13 cellular contexts compared by ENCODE assay signal in the genomic region with DNA sequence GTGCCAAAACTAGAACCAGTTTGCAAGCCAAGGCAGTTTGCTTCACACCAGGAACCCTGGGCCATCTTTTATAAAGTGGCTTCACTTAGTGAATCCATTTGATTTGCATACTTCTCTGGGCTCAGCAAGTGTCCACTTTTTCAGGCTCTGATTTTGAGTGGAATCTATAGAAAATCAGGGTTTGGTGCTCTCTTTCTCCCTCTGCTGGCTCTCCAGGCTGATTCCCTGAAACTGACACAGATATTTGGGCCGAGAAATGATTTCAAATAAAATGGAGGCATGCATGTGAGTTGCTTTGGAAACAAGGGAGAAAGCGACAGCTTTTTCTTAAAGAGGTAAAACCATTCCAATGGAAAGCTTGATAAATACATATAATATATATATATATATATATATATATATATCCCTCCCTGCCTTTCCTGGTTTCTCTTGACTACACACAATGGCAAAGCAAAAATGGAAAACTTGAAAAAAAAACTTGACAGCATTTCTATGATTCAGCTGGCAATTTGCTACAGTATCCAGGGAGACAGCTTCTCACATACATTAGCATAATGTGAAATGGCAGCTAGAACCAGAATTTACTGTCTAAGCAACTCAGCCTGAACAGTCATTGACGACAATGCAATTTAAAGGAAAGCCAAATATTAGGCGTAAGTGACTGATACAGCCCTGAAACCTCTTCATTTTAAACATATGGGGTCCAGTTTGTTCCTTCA.
DNase-seq lines count a peak whose midpoint lies in the region; ATAC-seq and TF ChIP-seq lines count a peak whose summit lies in the region.
"Had no signal": no experiment of that assay in that cellular context is flagged by ENCODE, and none has a peak within 500 bp of the region (broad histone marks: within the 10 kb centered on the region; RNA-seq: fewer than 3 reads in every experiment).

No MANE protein-coding gene starts in this region.

- DNase-seq in GM06990 (ENCODE audit: extremely low read depth, insufficient read length) (no peak), Panc1 (ENCODE audit: low read depth, low spot score) (no peak), fibroblast of lung (ENCODE audit: low read depth in 2 of 2) (peak in 1 of 2 donors; percentile 2), Peyer's patch (no peak), vagina (ENCODE audit: extremely low spot score in 2 of 2) (no peak)
- DNase-seq: DMS153; naive B cell; NCI-H1694 treated with DMSO at 0.1 percent for 48 hours; stimulated activated CD4-positive, alpha-beta T cell treated with anti-CD3 and anti-CD28 coated beads, Interleukin-12 subunit alpha, Interleukin-12 subunit beta, amount 100 ng/mL, for 4 hours; T-helper 9 cell had no signal

- in situ Hi-C loops in Panc1 (cut with HindIII; ENCODE audit: low pct_unique_long_range_greater_than_20kb, low sequenced_read_pairs): no loop called here

- no peak for ATAC-seq in Panc1
- ATAC-seq in GM21529 (IDR thresholded peaks at IDR 0.05; ENCODE audit: unreplicated experiment): no peak
- ATAC-seq in GM21447 (IDR thresholded peaks at IDR 0.05; ENCODE audit: unreplicated experiment): no peak

- H4K20me1 ChIP-seq in fibroblast of lung (ENCODE audit: control insufficient read depth, extremely low read depth, insufficient read depth, low read length): no peaks in the 10 kb centered on the region

- CTCF ChIA-PET in Panc1 (lab: Charles Lee): no interaction called here

- peak; percentile 20 for TF ChIP-seq CTCF in GM06990 (IDR thresholded peaks at IDR 0.05; ENCODE audit: insufficient read depth, low read length, poor library complexity, severe bottlenecking)
- peak; percentile 18; the same call in 1 of the 2 replicates for TF ChIP-seq CTCF in Panc1 (IDR thresholded peaks at IDR 0.05)
- peak; percentile 12 to 27 for TF ChIP-seq CTCF in fibroblast of lung (conservative IDR thresholded peaks at IDR 0.05 in 1 of 2, IDR thresholded peaks at IDR 0.05 in 1 of 2; ENCODE audit: low read depth in 1 of 2, low read length in 2 of 2)
- peak; percentile 58 for TF ChIP-seq CTCF in parathyroid adenoma (IDR thresholded peaks at IDR 0.05)
- TF ChIP-seq CTCF in Peyer's patch (IDR thresholded peaks at IDR 0.05): no peak
- no peak for TF ChIP-seq CTCF in vagina (IDR thresholded peaks at IDR 0.05)

- no TSS peak for BruUV-seq in Panc1 (replicated peaks; lab: Mats Ljungman, UMichigan)

- H3K4me2 ChIP-seq in fibroblast of lung (ENCODE audit: extremely low read depth, insufficient read depth, low read length): no peak overlapping the region
- no peak overlapping the region for H3K4me2 ChIP-seq in parathyroid adenoma (ENCODE audit: low read length)

- intact Hi-C loops in Panc1 (cut with micrococcal nuclease; ENCODE audit: unreplicated experiment): no loop called here
- intact Hi-C loops in vagina (cut with DNase I): no loop called here

- POLR2A ChIA-PET in Panc1 (lab: Charles Lee): no interaction called here

- H3K36me3 ChIP-seq in GM06990 (ENCODE audit: control insufficient read depth, insufficient read depth, low read length): no peaks in the 10 kb centered on the region
- no peaks in the 10 kb centered on the region for H3K36me3 ChIP-seq in Panc1 (ENCODE audit: control insufficient read depth, insufficient read depth, low read length)
- H3K36me3 ChIP-seq in fibroblast of lung (ENCODE audit: control insufficient read depth, insufficient read depth, low read length): no peaks in the 10 kb centered on the region
- no peaks in the 10 kb centered on the region for H3K36me3 ChIP-seq in parathyroid adenoma (ENCODE audit: control insufficient read depth, insufficient read depth, low read length)
- no peaks in the 10 kb centered on the region for H3K36me3 ChIP-seq in Peyer's patch
- H3K36me3 ChIP-seq in vagina: no peaks in the 10 kb centered on the region

- H3K79me2 ChIP-seq in fibroblast of lung (ENCODE audit: control insufficient read depth, insufficient read depth, low read length): no peaks in the 10 kb centered on the region
- peaks cover 14% of the 10 kb centered on the region for H3K79me2 ChIP-seq in parathyroid adenoma

- H2AFZ ChIP-seq in fibroblast of lung (ENCODE audit: low read length) (no peak overlapping the region), parathyroid adenoma (no peak overlapping the region)

- H3K4me1 ChIP-seq in Panc1 (ENCODE audit: control insufficient read depth, insufficient read depth, low read length) (no peaks in the 10 kb centered on the region), fibroblast of lung (ENCODE audit: control insufficient read depth, extremely low read depth, insufficient read depth, low read length) (no peaks in the 10 kb centered on the region), parathyroid adenoma (peaks cover 10% of the 10 kb centered on the region), Peyer's patch (no peaks in the 10 kb centered on the region), vagina (no peaks in the 10 kb centered on the region)

- H3K9ac ChIP-seq in fibroblast of lung (ENCODE audit: insufficient read depth, low read length) (no peak overlapping the region), parathyroid adenoma (no peak overlapping the region)

- H3K9me3 ChIP-seq in Panc1 (ENCODE audit: control insufficient read depth, insufficient read depth, low read depth, low read length) (no peaks in the 10 kb centered on the region; the same call in 1 of the 2 replicates), fibroblast of lung (ENCODE audit: control insufficient read depth, insufficient read depth, low read depth, low read length) (no peaks in the 10 kb centered on the region), parathyroid adenoma (ENCODE audit: control insufficient read depth, low read length) (no peaks in the 10 kb centered on the region), Peyer's patch (peaks cover 0 to 3% (median 0%) of the 10 kb centered on the region in 4 donors), vagina (no peaks in the 10 kb centered on the region)

- H3K27me3 ChIP-seq in GM06990 (replicated peaks; ENCODE audit: control insufficient read depth, insufficient read depth, low read length) (no peaks in the 10 kb centered on the region), Panc1 (ENCODE audit: control insufficient read depth, insufficient read depth, low read length) (no peaks in the 10 kb centered on the region; the same call in 1 of the 2 replicates), fibroblast of lung (ENCODE audit: control insufficient read depth, insufficient read depth, low read length) (no peaks in the 10 kb centered on the region), parathyroid adenoma (ENCODE audit: control insufficient read depth, insufficient read depth, low read length) (no peaks in the 10 kb centered on the region), Peyer's patch (no peaks in the 10 kb centered on the region), vagina (no peaks in the 10 kb centered on the region)

- H3K4me3 ChIP-seq in GM06990 (replicated peaks; ENCODE audit: low read depth, low read length): no peak overlapping the region
- H3K4me3 ChIP-seq in Panc1 (ENCODE audit: low read depth in 2 of 2, low read length in 2 of 2): no peak overlapping the region
- no peak overlapping the region for H3K4me3 ChIP-seq in fibroblast of lung (replicated peaks in 1 of 4; ENCODE audit: control extremely low read depth in 1 of 4, insufficient read depth in 1 of 4, low read depth in 3 of 4, low read length in 4 of 4)
- H3K4me3 ChIP-seq in parathyroid adenoma (ENCODE audit: low read depth, low read length): no peak overlapping the region
- H3K4me3 ChIP-seq in Peyer's patch: no peak overlapping the region
- H3K4me3 ChIP-seq in vagina: no peak overlapping the region

- H3K27ac ChIP-seq in Panc1 (ENCODE audit: low read length): no peak overlapping the region
- no peak overlapping the region for H3K27ac ChIP-seq in fibroblast of lung (ENCODE audit: insufficient read depth, low read length)
- no peak overlapping the region for H3K27ac ChIP-seq in parathyroid adenoma
- H3K27ac ChIP-seq in Peyer's patch: no peak overlapping the region
- H3K27ac ChIP-seq in vagina: no peak overlapping the region

- TF ChIP-seq POLR2A in Peyer's patch (IDR thresholded peaks at IDR 0.05): no peak
- no peak for TF ChIP-seq POLR2A in vagina (IDR thresholded peaks at IDR 0.05)

Comparison
In these comparisons a context has a peak if more than half of its experiments do, and no peak if none do; other contexts are left out.
1. CTCF ChIP-seq: peak in GM06990 (single experiment), Panc1 (single experiment), fibroblast of lung (2 of 2) and parathyroid adenoma (single experiment); none in Peyer's patch (0 of 6) and vagina (0 of 3).